Comparison of ENCODE assay signal across 25 cellular contexts in the genomic region with DNA sequence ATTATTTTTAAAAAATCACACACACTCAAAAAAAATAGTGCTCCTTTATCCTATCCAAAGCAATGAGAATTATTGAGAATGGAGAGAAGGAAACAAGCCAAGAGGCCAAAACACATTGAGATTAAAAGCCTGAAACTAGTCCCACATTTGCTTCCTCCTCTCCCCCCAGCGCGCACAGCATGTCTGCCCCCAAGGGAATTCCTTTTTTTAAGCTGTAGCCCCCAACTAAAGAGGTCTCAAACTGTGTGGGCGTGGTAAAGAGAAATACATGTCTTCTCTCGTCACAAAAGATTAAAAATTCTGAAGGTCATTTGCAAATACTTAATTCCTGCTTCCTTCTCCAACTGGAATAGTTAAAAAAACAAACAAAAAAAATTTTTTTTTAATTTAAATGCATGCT. TPM values are rescaled to one million over a fixed set of nuclear protein-coding genes. Genes with fewer than 3 reads are reported as not detected.
A peak's percentile ranks its signal among the peaks of the same experiment; 100 is the strongest.
DNase-seq lines count a peak whose midpoint lies in the region; ATAC-seq lines count a peak whose summit lies in the region.
"Had no signal": no experiment of that assay in that cellular context is flagged by ENCODE, and none has a peak within 500 bp of the region (broad histone marks: within the 10 kb centered on the region; RNA-seq: fewer than 3 reads in every experiment).

No MANE protein-coding gene starts in this region.

- WGBS in mesenchymal stem cell: 63% methylated on average over 4 of the region's 4 CpGs

- ATAC-seq in stimulated activated naive CD8-positive, alpha-beta T cell treated with anti-CD3 and anti-CD28 coated beads, Interleukin-15, Interleukin-2, amounts not matched to agents 100 U/mL and 50 U/mL, for 24 hours: no peak
- ATAC-seq in HG03175 (IDR thresholded peaks at IDR 0.05; ENCODE audit: unreplicated experiment): no peak
- ATAC-seq: A549 had no signal

- H3K27ac ChIP-seq in HUES48 (ENCODE audit: low read depth, low read length) (peak overlapping the region; percentile 35), SK-N-MC (no peak overlapping the region), mesenchymal stem cell (ENCODE audit: low read length, poor library complexity, severe bottlenecking) (no peak overlapping the region)
- H3K27ac ChIP-seq: 22Rv1, A549, BLaER1 had no signal

- H3K18ac ChIP-seq in mesenchymal stem cell (ENCODE audit: low read depth in 1 of 2, low read length in 2 of 2): no peak overlapping the region

- no peak overlapping the region for H2BK12ac ChIP-seq in mesenchymal stem cell (ENCODE audit: low read length in 2 of 2)

- no peak overlapping the region for H4K8ac ChIP-seq in mesenchymal stem cell (ENCODE audit: low read length)

- H2BK15ac ChIP-seq in mesenchymal stem cell (ENCODE audit: low read depth, poor library complexity, severe bottlenecking): no peak overlapping the region

- H2AFZ ChIP-seq in mesenchymal stem cell (ENCODE audit: low read depth, low read length): no peak overlapping the region

- H3K4ac ChIP-seq in mesenchymal stem cell (ENCODE audit: low read depth in 1 of 2, low read length in 2 of 2): no peak overlapping the region

- H3K9ac ChIP-seq in HUES48 (ENCODE audit: low read depth, low read length): no peak overlapping the region
- no peak overlapping the region for H3K9ac ChIP-seq in SK-N-MC (ENCODE audit: insufficient read length)
- H3K9ac ChIP-seq in mesenchymal stem cell (ENCODE audit: low read length): no peak overlapping the region
- H3K9ac ChIP-seq: BLaER1 had no signal

- no peak overlapping the region for H3K4me3 ChIP-seq in HUES48 (ENCODE audit: low read depth, low read length)
- peak overlapping the region; percentile 3; the same call in 1 of the 2 replicates for H3K4me3 ChIP-seq in SK-N-MC
- H3K4me3 ChIP-seq in mesenchymal stem cell (ENCODE audit: insufficient read depth in 1 of 2, low read depth in 1 of 2, low read length in 2 of 2): no peak overlapping the region
- H3K4me3 ChIP-seq: A549, BLaER1 had no signal

- H3K27me3 ChIP-seq in HUES48 (ENCODE audit: control insufficient read depth, insufficient read depth, low read length) (no peaks in the 10 kb centered on the region), mesenchymal stem cell (ENCODE audit: control insufficient read depth in 1 of 2, insufficient read depth in 1 of 2, low read length in 2 of 2) (no peaks in the 10 kb centered on the region)
- H3K27me3 ChIP-seq: BE2C, BLaER1 had no signal

- H2BK5ac ChIP-seq in mesenchymal stem cell (ENCODE audit: low read depth, low read length, poor library complexity, severe bottlenecking): no peak overlapping the region

- H3K36me3 ChIP-seq in HUES48 (ENCODE audit: control insufficient read depth, insufficient read depth, low read length): no peaks in the 10 kb centered on the region
- H3K36me3 ChIP-seq in SK-N-MC (ENCODE audit: insufficient read depth, low read length): no peaks in the 10 kb centered on the region
- no peaks in the 10 kb centered on the region for H3K36me3 ChIP-seq in mesenchymal stem cell (ENCODE audit: control insufficient read depth in 1 of 2, insufficient read depth in 2 of 2, low read depth in 1 of 2, low read length in 2 of 2)
- H3K36me3 ChIP-seq: BE2C, BLaER1 had no signal

- peak; percentile 6 for DNase-seq in NCI-H82 (lab: John Stamatoyannopoulos, UW)
- DNase-seq in NCI-H82 treated with DMSO at 0.1 percent for 48 hours (lab: John Stamatoyannopoulos, UW; ENCODE audit: unreplicated experiment): no peak
- DNase-seq in SK-N-MC (ENCODE audit: low read depth, low spot score): peak; percentile 16
- DNase-seq in stimulated activated naive CD8-positive, alpha-beta T cell treated with anti-CD3 and anti-CD28 coated beads, Interleukin-15, Interleukin-2, amounts not matched to agents 100 U/mL and 50 U/mL, for 24 hours: no peak
- DNase-seq in mesenchymal stem cell: no peak
- DNase-seq: ACHN; BE2C; C1 segment of cervical spinal cord; CD4-positive, alpha-beta memory T cell; CD4-positive, CD25-positive, alpha-beta regulatory T cell; CD8-positive, alpha-beta memory T cell; COR-L47; DMS 273 treated with DMSO at 0.1 percent for 48 hours; DMS153; DMS53; DMS79; DND-41; EL; GF-D8 had no signal

- no peak overlapping the region for H2BK120ac ChIP-seq in mesenchymal stem cell (ENCODE audit: low read depth, low read length)

- H3K4me2 ChIP-seq in mesenchymal stem cell (ENCODE audit: low read length, poor library complexity, severe bottlenecking): no peak overlapping the region
- H3K4me2 ChIP-seq: A549, BLaER1 had no signal

- no peak overlapping the region for H3K23ac ChIP-seq in mesenchymal stem cell (ENCODE audit: low read length in 2 of 2)

- H3K79me1 ChIP-seq in mesenchymal stem cell (replicated peaks; ENCODE audit: low read length, poor library complexity, severe bottlenecking): no peaks in the 10 kb centered on the region

- H3K14ac ChIP-seq in mesenchymal stem cell (ENCODE audit: low read length in 2 of 2): no peak overlapping the region

- no peaks in the 10 kb centered on the region for H3K9me3 ChIP-seq in HUES48 (ENCODE audit: control insufficient read depth, insufficient read depth, low read length)
- H3K9me3 ChIP-seq in SK-N-MC (ENCODE audit: low read depth, low read length): no peaks in the 10 kb centered on the region
- H3K9me3 ChIP-seq in mesenchymal stem cell (ENCODE audit: control insufficient read depth, low read length): no peaks in the 10 kb centered on the region
- H3K9me3 ChIP-seq: A549, BE2C, BLaER1 had no signal

- H2AK5ac ChIP-seq in mesenchymal stem cell (ENCODE audit: low read length, severe bottlenecking): no peak overlapping the region

- H3K4me1 ChIP-seq in HUES48 (ENCODE audit: control insufficient read depth, insufficient read depth, low read length) (peaks cover 16% of the 10 kb centered on the region), mesenchymal stem cell (ENCODE audit: control insufficient read depth, insufficient read depth, low read depth, low read length) (peaks cover 6% of the 10 kb centered on the region)
- H3K4me1 ChIP-seq: A549, BE2C, BLaER1 had no signal

- no peak overlapping the region for H4K91ac ChIP-seq in mesenchymal stem cell (ENCODE audit: low read length)

RNA-seq across cellular contexts. Expression of a gene that starts 52.7 kb away (rescaled TPM):
- 0.41 TPM for polyA plus RNA-seq in mesenchymal stem cell (2013, experiment 1 of 2)
- 0.25 TPM for polyA plus RNA-seq in mesenchymal stem cell (2013, experiment 2 of 2)
- polyA plus RNA-seq: CD14-positive monocyte; CD4-positive, alpha-beta memory T cell had no signal

RNA-seq across cellular contexts. Expression of a gene that starts 55.8 kb away (rescaled TPM):
- polyA plus RNA-seq in mesenchymal stem cell (2013, experiment 1 of 2): 1.6 TPM
- 1.6 TPM for polyA plus RNA-seq in mesenchymal stem cell (2013, experiment 2 of 2)
- polyA plus RNA-seq: CD8-positive, alpha-beta memory T cell had no signal

Comparison
In these comparisons a context has a peak if more than half of its experiments do, and no peak if none do; other contexts are left out.
1. DNase-seq: peak in NCI-H82 (single experiment) and SK-N-MC (single experiment); none in NCI-H82 treated with DMSO at 0.1 percent for 48 hours (single experiment), stimulated activated naive CD8-positive, alpha-beta T cell treated with anti-CD3 and anti-CD28 coated beads, Interleukin-15, Interleukin-2, amounts not matched to agents 100 U/mL and 50 U/mL, for 24 hours (single experiment) and mesenchymal stem cell (single experiment).